ENCODE assay signal across 1 cellular context in the genomic region with DNA sequence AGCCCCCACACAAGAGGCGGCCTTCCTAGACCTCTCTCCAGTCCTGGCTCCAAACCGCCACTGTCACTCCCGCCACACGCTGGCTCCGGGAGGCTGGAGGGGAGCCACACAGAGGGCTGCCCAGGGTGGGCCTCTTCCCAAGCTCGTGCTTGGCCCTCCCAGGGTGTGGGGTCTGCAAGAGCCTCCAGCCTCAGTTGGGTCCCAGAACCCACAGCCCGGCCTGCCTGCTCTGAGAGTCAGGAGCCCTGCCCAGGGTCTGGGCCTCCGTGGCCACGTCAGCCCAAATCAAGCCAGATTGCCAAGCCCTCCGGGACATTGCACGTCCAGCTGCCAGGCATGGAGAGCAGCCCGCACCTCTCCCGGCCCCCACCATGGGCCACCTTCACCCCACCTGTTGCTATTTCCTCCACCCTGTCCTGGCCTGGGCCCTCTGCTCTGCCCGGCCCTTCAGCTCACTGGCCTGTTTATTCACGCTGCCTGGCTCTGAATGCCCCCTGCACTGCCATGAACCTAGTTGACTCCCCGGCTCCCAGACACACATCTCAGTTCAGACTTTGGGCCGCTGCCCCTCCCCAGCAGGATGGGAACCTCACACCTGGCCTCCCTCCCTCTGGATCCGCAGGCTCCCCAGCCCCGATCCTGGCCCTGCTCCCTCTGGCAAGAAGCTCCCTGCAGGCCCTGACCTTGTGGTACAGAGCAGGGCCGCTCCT.
TF ChIP-seq lines count a peak whose summit lies in the region.

No MANE protein-coding gene starts in this region.

TF ChIP-seq in HepG2, 621 proteins besides CTCF, POLR2A, EP300 and RAD21 (continued from another document):
- TF ChIP-seq GPN1 (CRISPR knock-in tag; IDR thresholded peaks at IDR 0.05; ENCODE audit: borderline replicate concordance) (no peak), GTF3A (CRISPR knock-in tag; conservative IDR thresholded peaks at IDR 0.05) (no peak), ZBTB7A (CRISPR knock-in tag; IDR thresholded peaks at IDR 0.05) (no peak), ERF (CRISPR knock-in tag; IDR thresholded peaks at IDR 0.05) (no peak), THAP9 (CRISPR knock-in tag; IDR thresholded peaks at IDR 0.05; ENCODE audit: borderline replicate concordance) (no peak), ATF1 (CRISPR knock-in tag; IDR thresholded peaks at IDR 0.05) (no peak)
TF ChIP-seq in HepG2: peak in this region for 0.
